In the genomic region with DNA sequence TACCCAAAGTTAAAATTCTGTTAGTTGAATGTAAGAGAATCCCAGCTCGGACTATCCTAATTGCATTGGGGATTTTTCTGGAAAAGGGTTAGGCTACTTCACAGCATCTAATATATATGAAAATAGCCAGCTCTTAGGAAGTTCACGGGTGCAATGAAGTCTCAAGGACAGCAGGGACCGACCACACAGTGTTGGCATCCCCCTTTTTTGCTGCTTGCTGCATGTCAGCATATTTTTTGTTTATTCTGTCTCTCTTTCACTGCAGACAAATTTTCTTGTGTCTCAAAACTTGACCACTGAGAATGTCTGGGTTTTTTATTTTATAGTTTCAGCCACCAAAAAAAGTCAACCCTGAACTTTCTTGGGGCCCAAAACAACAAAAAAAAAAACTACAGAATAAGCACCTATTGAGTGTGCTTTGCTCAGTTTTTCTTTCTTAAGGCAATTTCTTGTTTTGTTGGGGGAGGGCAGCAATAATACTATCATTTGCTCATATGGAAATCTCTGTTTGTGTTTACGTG, we compare ENCODE assay signal across 7 cellular contexts.
"Had no signal": no experiment of that assay in that cellular context is flagged by ENCODE, and none has a peak within 500 bp of the region (broad histone marks: within the 10 kb centered on the region; RNA-seq: fewer than 3 reads in every experiment).

No MANE protein-coding gene starts in this region.

- H3K27ac Mint-ChIP-seq: IgD-negative memory B cell had no signal

- H3K4me3 ChIP-seq: K562 had no signal

- H3K27me3 Mint-ChIP-seq: IgD-negative memory B cell had no signal

- H3K27ac ChIP-seq: HL-60 had no signal

- H3K36me3 Mint-ChIP-seq: IgD-negative memory B cell had no signal

- DNase-seq: IMR-90, KBM-7, KG1 had no signal

- ATAC-seq: HepG2, K562 had no signal

- H3K4me1 Mint-ChIP-seq: IgD-negative memory B cell had no signal

- H3K4me3 Mint-ChIP-seq: IgD-negative memory B cell had no signal
